ENCODE assay signal across 9 cellular contexts in the genomic region with DNA sequence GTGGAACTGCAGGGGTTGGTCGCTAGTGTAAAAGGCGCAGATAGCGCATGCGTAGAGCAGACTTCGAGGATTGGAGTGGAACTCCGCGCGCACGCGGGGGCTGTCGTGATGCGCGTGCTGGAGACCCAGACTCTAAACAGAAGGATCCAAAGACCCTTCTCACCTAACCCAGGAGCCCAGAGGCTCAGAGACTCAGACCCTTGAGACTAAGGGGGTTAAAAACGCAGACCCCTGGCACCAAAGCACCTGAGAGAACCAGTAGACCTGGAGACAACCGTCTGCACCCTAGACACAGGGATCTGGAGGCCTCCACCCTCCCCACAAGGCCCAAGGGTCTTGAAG. TPM values are rescaled to one million over a fixed set of nuclear protein-coding genes. Genes with fewer than 3 reads are reported as not detected.
A peak's percentile ranks its signal among the peaks of the same experiment; 100 is the strongest.
DNase-seq lines count a peak whose midpoint lies in the region; ATAC-seq, FAIRE-seq and TF ChIP-seq lines count a peak whose summit lies in the region.
"Had no signal": no experiment of that assay in that cellular context is flagged by ENCODE, and none has a peak within 500 bp of the region (broad histone marks: within the 10 kb centered on the region; RNA-seq: fewer than 3 reads in every experiment).

No MANE protein-coding gene starts in this region.

- WGBS in HepG2 (ENCODE audit: low lambda C conversion rate), result 19% methylated on average over 15 of the region's 15 CpGs
- WGBS in tibial nerve, 2 donors, result 1 to 3% methylated on average over 15 of the region's 15 CpGs

- POLR2A ChIA-PET in AG04449 (lab: Yijun Ruan, JAX), result no interaction called here
- POLR2A ChIA-PET in HepG2 (lab: Yijun Ruan, JAX), result no interaction called here

- H3K79me2 ChIP-seq in HepG2 (ENCODE audit: insufficient read depth, low read length), result peaks cover 3% of the 10 kb centered on the region

- peak overlapping the region; percentile 72 for H3K4me2 ChIP-seq in HepG2 (ENCODE audit: low read depth, low read length)

- CTCF ChIA-PET in AG04449 (lab: Yijun Ruan, JAX), result interaction anchor here (1.7 kb wide), 1 partner anchor 12 kb away, joined by 5 read pairs; no protein-coding TSS in a partner anchor
- CTCF ChIA-PET in HepG2 (lab: Yijun Ruan, JAX; ENCODE audit: low intra/inter-chr PET ratio, low total read pairs), result no interaction called here

- H3K4me3 ChIP-seq in AG04449 (ENCODE audit: low read depth, low read length), result peak overlapping the region; percentile 70
- H3K4me3 ChIP-seq in astrocyte of the cerebellum (ENCODE audit: low read depth, low read length), result peak overlapping the region; percentile 68
- H3K4me3 ChIP-seq in HepG2 (replicated peaks in 1 of 3; ENCODE audit: insufficient read depth in 1 of 3, low read depth in 2 of 3, low read length in 3 of 3), result peak overlapping the region; percentile 38 to 91 (median 44); a peak in 5 of 6 replicates
- peak overlapping the region; percentile 62 to 71 (median 67) for H3K4me3 ChIP-seq in tibial nerve

- TF ChIP-seq CTCF in AG04449 (IDR thresholded peaks at IDR 0.05; ENCODE audit: insufficient read depth, low read length, missing control alignments), result no peak
- TF ChIP-seq CTCF in astrocyte of the cerebellum (IDR thresholded peaks at IDR 0.05; ENCODE audit: low read depth, low read length, missing control alignments), result no peak
- TF ChIP-seq CTCF in HepG2 (CRISPR knock-in tag; IDR thresholded peaks at IDR 0.05), result no peak
- peak in 1 of 5 experiments; percentile 2 for TF ChIP-seq CTCF in tibial nerve (IDR thresholded peaks at IDR 0.05)
- TF ChIP-seq CTCF in foreskin keratinocyte (conservative IDR thresholded peaks at IDR 0.05), result no peak

- no peak for TF ChIP-seq POLR2A in HepG2 (IDR thresholded peaks at IDR 0.05; ENCODE audit: insufficient read depth in 1 of 2, low read depth in 2 of 2, low read length in 2 of 2)
- TF ChIP-seq POLR2A in tibial nerve (IDR thresholded peaks at IDR 0.05), result no peak

- TF ChIP-seq RAD21 in HepG2 (CRISPR knock-in tag; IDR thresholded peaks at IDR 0.05), result no peak

- no peak overlapping the region for H2AFZ ChIP-seq in HepG2 (ENCODE audit: low read length)

- no peak for FAIRE-seq in HepG2 (lab: Jason Lieb, UNC)

- peaks cover 0 to 9% of the 10 kb centered on the region in 2 experiments; a peak in 1 of 5 replicates for H3K27me3 ChIP-seq in HepG2 (ENCODE audit: control insufficient read depth in 1 of 2, insufficient read depth in 2 of 2, low read length in 2 of 2)
- H3K27me3 ChIP-seq in tibial nerve, result no peaks in the 10 kb centered on the region
- peaks cover 5% of the 10 kb centered on the region for H3K27me3 ChIP-seq in foreskin keratinocyte

- TF ChIP-seq EP300 in HepG2 (IDR thresholded peaks at IDR 0.05; ENCODE audit: low read depth in 2 of 2, low read length in 2 of 2), result no peak
- no peak for TF ChIP-seq EP300 in HepG2 (CRISPR knock-in tag; IDR thresholded peaks at IDR 0.05; ENCODE audit: borderline replicate concordance)
- no peak for TF ChIP-seq EP300 in tibial nerve (IDR thresholded peaks at IDR 0.05)

- peak; percentile 27 for ATAC-seq in GM19351 (IDR thresholded peaks at IDR 0.05; ENCODE audit: unreplicated experiment)
- ATAC-seq in HG03442 (IDR thresholded peaks at IDR 0.05; ENCODE audit: unreplicated experiment), result peak; percentile 23
- no peak for ATAC-seq in HepG2
- no peak for ATAC-seq in foreskin keratinocyte

- intact Hi-C loops in HepG2 (cut with micrococcal nuclease; ENCODE audit: unreplicated experiment), result loop anchor here (10.0 kb wide), 1 partner anchor 174 kb away; no protein-coding TSS in a partner anchor

- DNase-seq in AG04449 (ENCODE audit: low read depth, low spot score) (no peak), astrocyte of the cerebellum (ENCODE audit: low read depth) (no peak), HepG2 (ENCODE audit: low spot score) (no peak), tibial nerve (ENCODE audit: low spot score in 2 of 2) (no peak), NCI-H146 treated with DMSO at 0.1 percent for 48 hours (lab: John Stamatoyannopoulos, UW; ENCODE audit: unreplicated experiment) (no peak), foreskin keratinocyte (no peak)

- BruUV-seq in HepG2 (replicated peaks; lab: Mats Ljungman, UMichigan), result no TSS peak

- H3K27ac ChIP-seq in HepG2 (ENCODE audit: extremely low read length, insufficient read depth, low read length), result no peak overlapping the region
- peak overlapping the region; percentile 37 to 88 (median 69) for H3K27ac ChIP-seq in tibial nerve
- no peak overlapping the region for H3K27ac ChIP-seq in foreskin keratinocyte

- in situ Hi-C loops in astrocyte of the cerebellum (cut with HindIII; ENCODE audit: low sequenced_read_pairs), result no loop called here
- in situ Hi-C loops in HepG2 (cut with HindIII; ENCODE audit: extremely low pct_ligation_motif_present, low pct_unique_long_range_greater_than_20kb), result no loop called here

- no peaks in the 10 kb centered on the region for H3K9me3 ChIP-seq in HepG2 (ENCODE audit: low read length)
- no peaks in the 10 kb centered on the region for H3K9me3 ChIP-seq in tibial nerve

- 0 out of 2 replicates have a peak overlapping the region, but pooled peaks have one; percentile 1 for H3K9ac ChIP-seq in HepG2 (ENCODE audit: insufficient read depth, low read depth, low read length)

- H3K4me1 ChIP-seq in HepG2 (ENCODE audit: insufficient read depth, low read length) (peaks cover 15% of the 10 kb centered on the region), tibial nerve (peaks cover 0 to 30% (median 8%) of the 10 kb centered on the region in 4 donors), foreskin keratinocyte (no peaks in the 10 kb centered on the region)

- H4K20me1 ChIP-seq in HepG2 (ENCODE audit: insufficient read depth, low read length), result no peaks in the 10 kb centered on the region

- H3K36me3 ChIP-seq in HepG2 (replicated peaks in 1 of 2; ENCODE audit: control insufficient read depth in 1 of 2, insufficient read depth in 2 of 2, low read length in 2 of 2) (peaks cover 0 to under 1% of the 10 kb centered on the region in 2 experiments; a peak in 1 of 5 replicates), tibial nerve (peaks cover 0 to 24% (median 0%) of the 10 kb centered on the region in 3 donors)

RNA-seq across cellular contexts. Expression of gene CTU1, which starts 0.6 kb away (rescaled TPM):
- total RNA-seq in HepG2 (2016; rRNA removed; fragmentation: Illumina TruSeq; extraction: Trizol), result 1.9 and 2.9 TPM in 2 replicates
- total RNA-seq in HepG2 (2016; cell fraction: cytosol; rRNA removed; fragmentation: Illumina TruSeq; extraction: Trizol; ENCODE audit: low read depth), result 0.71 and 1.1 TPM in 2 replicates
- total RNA-seq in HepG2 (2016; cell fraction: insoluble cytoplasmic fraction; rRNA removed; fragmentation: Illumina TruSeq; extraction: Trizol), result 1.9 and 2.5 TPM in 2 replicates
- 0.90 and 1.3 TPM in 2 replicates for total RNA-seq in HepG2 (2016; cell fraction: membrane; rRNA removed; fragmentation: Illumina TruSeq; extraction: Trizol)
- total RNA-seq in HepG2 (2016; cell fraction: nucleus; rRNA removed; fragmentation: Illumina TruSeq; extraction: Trizol), result 1.1 and 1.2 TPM in 2 replicates
- 1.9 and 2.5 TPM in 2 replicates for polyA plus RNA-seq in HepG2 (2011; rRNA removed)
- 2.2 and 4.4 TPM in 2 replicates for polyA plus RNA-seq in HepG2 (2011; cell fraction: cytosol; rRNA removed)
- 3.9 and 5.1 TPM in 2 replicates for polyA plus RNA-seq in HepG2 (2011; cell fraction: nucleus; rRNA removed)
- polyA plus RNA-seq in HepG2 (2012), result 1.4 and 1.7 TPM in 2 replicates
- 0.35 and 0.53 TPM in 2 replicates for polyA plus RNA-seq in HepG2 (2016; cell fraction: cytosol; fragmentation: Illumina TruSeq; extraction: Trizol; ENCODE audit: low read depth)
- 1.9 and 2.1 TPM in 2 replicates for polyA plus RNA-seq in HepG2 (2016; cell fraction: insoluble cytoplasmic fraction; fragmentation: Illumina TruSeq; extraction: Trizol; ENCODE audit: low read depth)
- polyA plus RNA-seq in HepG2 (2016; cell fraction: membrane; fragmentation: Illumina TruSeq; extraction: Trizol; ENCODE audit: low read depth), result 0.50 and 0.55 TPM in 2 replicates
- polyA plus RNA-seq in HepG2 (2016; cell fraction: nucleus; fragmentation: Illumina TruSeq; extraction: Trizol; ENCODE audit: insufficient read depth, low read depth), result 1.6 and 2.2 TPM in 2 replicates
- 3.8 and 8.1 TPM in 2 replicates for polyA minus RNA-seq in HepG2 (2011; rRNA and poly(A)+ RNA removed; ENCODE audit: low replicate concordance)
- 3.1 and 3.4 TPM in 2 replicates for polyA minus RNA-seq in HepG2 (2011; cell fraction: cytosol; rRNA and poly(A)+ RNA removed)
- 2.7 and 3.6 TPM in 2 replicates for polyA minus RNA-seq in HepG2 (2011; cell fraction: nucleus; rRNA and poly(A)+ RNA removed)
- 10 to 100 TPM in 3 of 4 donors, 1 to 10 TPM in 1; 7.4 to 25.5 (median 18.3) TPM for total RNA-seq in tibial nerve
- 4.9 and 5.0 TPM in 2 replicates for total RNA-seq in foreskin keratinocyte
- 5.3 and 5.4 TPM in 2 replicates for polyA plus RNA-seq in foreskin keratinocyte

RNA-seq across cellular contexts. Expression of gene SIGLEC9, which starts 15.9 kb away (rescaled TPM):
- total RNA-seq in HepG2 (2016; rRNA removed; fragmentation: Illumina TruSeq; extraction: Trizol) (not detected in 2 replicates), tibial nerve (10 to 100 TPM in 1 of 4 donors, 1 to 10 TPM in 3; 4.2 to 18.0 (median 5.0) TPM), foreskin keratinocyte (not detected in 2 replicates)
- not detected in 2 replicates for total RNA-seq in HepG2 (2016; cell fraction: cytosol; rRNA removed; fragmentation: Illumina TruSeq; extraction: Trizol; ENCODE audit: low read depth)
- not detected in 2 replicates for total RNA-seq in HepG2 (2016; cell fraction: insoluble cytoplasmic fraction; rRNA removed; fragmentation: Illumina TruSeq; extraction: Trizol)
- total RNA-seq in HepG2 (2016; cell fraction: membrane; rRNA removed; fragmentation: Illumina TruSeq; extraction: Trizol), result not detected in 2 replicates
- not detected in 2 replicates for total RNA-seq in HepG2 (2016; cell fraction: nucleus; rRNA removed; fragmentation: Illumina TruSeq; extraction: Trizol)
- polyA plus RNA-seq in HepG2 (2011; rRNA removed) (not detected in 2 replicates), foreskin keratinocyte (not detected in 2 replicates)
- not detected in 2 replicates for polyA plus RNA-seq in HepG2 (2011; cell fraction: cytosol; rRNA removed)
- polyA plus RNA-seq in HepG2 (2011; cell fraction: nucleus; rRNA removed), result 0.14 TPM in 1 of 2 replicates, not detected in the other
- polyA plus RNA-seq in HepG2 (2012), result not detected in 2 replicates
- polyA plus RNA-seq in HepG2 (2016; cell fraction: cytosol; fragmentation: Illumina TruSeq; extraction: Trizol; ENCODE audit: low read depth), result not detected in 2 replicates
- not detected in 2 replicates for polyA plus RNA-seq in HepG2 (2016; cell fraction: insoluble cytoplasmic fraction; fragmentation: Illumina TruSeq; extraction: Trizol; ENCODE audit: low read depth)
- not detected in 2 replicates for polyA plus RNA-seq in HepG2 (2016; cell fraction: membrane; fragmentation: Illumina TruSeq; extraction: Trizol; ENCODE audit: low read depth)
- not detected in 2 replicates for polyA plus RNA-seq in HepG2 (2016; cell fraction: nucleus; fragmentation: Illumina TruSeq; extraction: Trizol; ENCODE audit: insufficient read depth, low read depth)
- polyA minus RNA-seq in HepG2 (2011; rRNA and poly(A)+ RNA removed; ENCODE audit: low replicate concordance), result not detected in 2 replicates
- not detected in 2 replicates for polyA minus RNA-seq in HepG2 (2011; cell fraction: cytosol; rRNA and poly(A)+ RNA removed)
- polyA minus RNA-seq in HepG2 (2011; cell fraction: nucleus; rRNA and poly(A)+ RNA removed), result not detected in 2 replicates
- total RNA-seq: myocyte had no signal

RNA-seq across cellular contexts. Expression of gene KLK14, which starts 26.1 kb away (rescaled TPM):
- not detected in 2 replicates for total RNA-seq in HepG2 (2016; rRNA removed; fragmentation: Illumina TruSeq; extraction: Trizol)
- total RNA-seq in HepG2 (2016; cell fraction: cytosol; rRNA removed; fragmentation: Illumina TruSeq; extraction: Trizol; ENCODE audit: low read depth), result not detected in 2 replicates
- total RNA-seq in HepG2 (2016; cell fraction: insoluble cytoplasmic fraction; rRNA removed; fragmentation: Illumina TruSeq; extraction: Trizol), result not detected in 2 replicates
- total RNA-seq in HepG2 (2016; cell fraction: membrane; rRNA removed; fragmentation: Illumina TruSeq; extraction: Trizol), result not detected in 2 replicates
- total RNA-seq in HepG2 (2016; cell fraction: nucleus; rRNA removed; fragmentation: Illumina TruSeq; extraction: Trizol), result not detected in 2 replicates
- polyA plus RNA-seq in HepG2 (2011; rRNA removed), result not detected in 2 replicates
- not detected in 2 replicates for polyA plus RNA-seq in HepG2 (2011; cell fraction: cytosol; rRNA removed)
- 0.16 and 0.53 TPM in 2 replicates for polyA plus RNA-seq in HepG2 (2011; cell fraction: nucleus; rRNA removed)
- not detected in 2 replicates for polyA plus RNA-seq in HepG2 (2012)
- not detected in 2 replicates for polyA plus RNA-seq in HepG2 (2016; cell fraction: cytosol; fragmentation: Illumina TruSeq; extraction: Trizol; ENCODE audit: low read depth)
- polyA plus RNA-seq in HepG2 (2016; cell fraction: insoluble cytoplasmic fraction; fragmentation: Illumina TruSeq; extraction: Trizol; ENCODE audit: low read depth), result not detected in 2 replicates
- polyA plus RNA-seq in HepG2 (2016; cell fraction: membrane; fragmentation: Illumina TruSeq; extraction: Trizol; ENCODE audit: low read depth), result not detected in 2 replicates
- not detected in 2 replicates for polyA plus RNA-seq in HepG2 (2016; cell fraction: nucleus; fragmentation: Illumina TruSeq; extraction: Trizol; ENCODE audit: insufficient read depth, low read depth)
- polyA minus RNA-seq in HepG2 (2011; rRNA and poly(A)+ RNA removed; ENCODE audit: low replicate concordance), result 0.40 TPM in 1 of 2 replicates, not detected in the other
- polyA minus RNA-seq in HepG2 (2011; cell fraction: cytosol; rRNA and poly(A)+ RNA removed), result not detected in 2 replicates
- polyA minus RNA-seq in HepG2 (2011; cell fraction: nucleus; rRNA and poly(A)+ RNA removed), result not detected in 2 replicates
- total RNA-seq in tibial nerve, result not detected
- total RNA-seq in foreskin keratinocyte, result not detected in 2 replicates
- 0.10 and 0.19 TPM in 2 replicates for polyA plus RNA-seq in foreskin keratinocyte
- total RNA-seq: myocyte had no signal

RNA-seq across cellular contexts. Expression of gene SIGLEC7, which starts 33.3 kb away (rescaled TPM):
- total RNA-seq in HepG2 (2016; rRNA removed; fragmentation: Illumina TruSeq; extraction: Trizol), result not detected in 2 replicates
- not detected in 2 replicates for total RNA-seq in HepG2 (2016; cell fraction: cytosol; rRNA removed; fragmentation: Illumina TruSeq; extraction: Trizol; ENCODE audit: low read depth)
- not detected in 2 replicates for total RNA-seq in HepG2 (2016; cell fraction: insoluble cytoplasmic fraction; rRNA removed; fragmentation: Illumina TruSeq; extraction: Trizol)
- total RNA-seq in HepG2 (2016; cell fraction: membrane; rRNA removed; fragmentation: Illumina TruSeq; extraction: Trizol), result not detected in 2 replicates
- total RNA-seq in HepG2 (2016; cell fraction: nucleus; rRNA removed; fragmentation: Illumina TruSeq; extraction: Trizol), result not detected in 2 replicates
- polyA plus RNA-seq in HepG2 (2011; rRNA removed), result 0.17 TPM in 1 of 2 replicates, not detected in the other
- polyA plus RNA-seq in HepG2 (2011; cell fraction: cytosol; rRNA removed), result 0.08 TPM in 1 of 2 replicates, not detected in the other
- polyA plus RNA-seq in HepG2 (2011; cell fraction: nucleus; rRNA removed), result not detected in 2 replicates
- not detected in 2 replicates for polyA plus RNA-seq in HepG2 (2012)
- not detected in 2 replicates for polyA plus RNA-seq in HepG2 (2016; cell fraction: cytosol; fragmentation: Illumina TruSeq; extraction: Trizol; ENCODE audit: low read depth)
- not detected in 2 replicates for polyA plus RNA-seq in HepG2 (2016; cell fraction: insoluble cytoplasmic fraction; fragmentation: Illumina TruSeq; extraction: Trizol; ENCODE audit: low read depth)
- not detected in 2 replicates for polyA plus RNA-seq in HepG2 (2016; cell fraction: membrane; fragmentation: Illumina TruSeq; extraction: Trizol; ENCODE audit: low read depth)
- not detected in 2 replicates for polyA plus RNA-seq in HepG2 (2016; cell fraction: nucleus; fragmentation: Illumina TruSeq; extraction: Trizol; ENCODE audit: insufficient read depth, low read depth)
- polyA minus RNA-seq in HepG2 (2011; rRNA and poly(A)+ RNA removed; ENCODE audit: low replicate concordance), result not detected in 2 replicates
- polyA minus RNA-seq in HepG2 (2011; cell fraction: cytosol; rRNA and poly(A)+ RNA removed), result not detected in 2 replicates
- not detected in 2 replicates for polyA minus RNA-seq in HepG2 (2011; cell fraction: nucleus; rRNA and poly(A)+ RNA removed)
- total RNA-seq in tibial nerve, result 1 to 10 TPM in 2 of 4 donors, under 1 TPM in 2; 0.42 to 7.5 (median 1.1) TPM
- total RNA-seq in foreskin keratinocyte, result not detected in 2 replicates
- not detected in 2 replicates for polyA plus RNA-seq in foreskin keratinocyte
- total RNA-seq: myocyte had no signal

RNA-seq across cellular contexts. Expression of gene KLK13, which starts 43.9 kb away (rescaled TPM):
- total RNA-seq in HepG2 (2016; rRNA removed; fragmentation: Illumina TruSeq; extraction: Trizol) (not detected in 2 replicates), tibial nerve (under 1 TPM in 1 of 4 donors, not detected in 3; 0.63 TPM), foreskin keratinocyte (0.14 and 0.39 TPM in 2 replicates)
- not detected in 2 replicates for total RNA-seq in HepG2 (2016; cell fraction: cytosol; rRNA removed; fragmentation: Illumina TruSeq; extraction: Trizol; ENCODE audit: low read depth)
- not detected in 2 replicates for total RNA-seq in HepG2 (2016; cell fraction: insoluble cytoplasmic fraction; rRNA removed; fragmentation: Illumina TruSeq; extraction: Trizol)
- total RNA-seq in HepG2 (2016; cell fraction: membrane; rRNA removed; fragmentation: Illumina TruSeq; extraction: Trizol), result not detected in 2 replicates
- total RNA-seq in HepG2 (2016; cell fraction: nucleus; rRNA removed; fragmentation: Illumina TruSeq; extraction: Trizol), result not detected in 2 replicates
- polyA plus RNA-seq in HepG2 (2011; rRNA removed) (0.09 TPM in 1 of 2 replicates, not detected in the other), foreskin keratinocyte (0.12 and 0.36 TPM in 2 replicates)
- not detected in 2 replicates for polyA plus RNA-seq in HepG2 (2011; cell fraction: cytosol; rRNA removed)
- not detected in 2 replicates for polyA plus RNA-seq in HepG2 (2011; cell fraction: nucleus; rRNA removed)
- polyA plus RNA-seq in HepG2 (2012), result not detected in 2 replicates
- not detected in 2 replicates for polyA plus RNA-seq in HepG2 (2016; cell fraction: cytosol; fragmentation: Illumina TruSeq; extraction: Trizol; ENCODE audit: low read depth)
- not detected in 2 replicates for polyA plus RNA-seq in HepG2 (2016; cell fraction: insoluble cytoplasmic fraction; fragmentation: Illumina TruSeq; extraction: Trizol; ENCODE audit: low read depth)
- not detected in 2 replicates for polyA plus RNA-seq in HepG2 (2016; cell fraction: membrane; fragmentation: Illumina TruSeq; extraction: Trizol; ENCODE audit: low read depth)
- not detected in 2 replicates for polyA plus RNA-seq in HepG2 (2016; cell fraction: nucleus; fragmentation: Illumina TruSeq; extraction: Trizol; ENCODE audit: insufficient read depth, low read depth)
- not detected in 2 replicates for polyA minus RNA-seq in HepG2 (2011; rRNA and poly(A)+ RNA removed; ENCODE audit: low replicate concordance)
- polyA minus RNA-seq in HepG2 (2011; cell fraction: cytosol; rRNA and poly(A)+ RNA removed), result not detected in 2 replicates
- not detected in 2 replicates for polyA minus RNA-seq in HepG2 (2011; cell fraction: nucleus; rRNA and poly(A)+ RNA removed)
- total RNA-seq: myocyte had no signal

Comparison
In these comparisons a context has a peak if more than half of its experiments do, and no peak if none do; other contexts are left out.
1. ATAC-seq: peak in GM19351 (single experiment) and HG03442 (single experiment); none in HepG2 (single experiment) and foreskin keratinocyte (single experiment).
2. H3K27ac ChIP-seq: peak in tibial nerve (4 of 4); none in HepG2 (single experiment) and foreskin keratinocyte (single experiment).
3. Peak in every context shown above with its lines, with median percentiles within 50 percentile points of each other: H3K4me3 ChIP-seq.